ENCODE assay signal across 16 cellular contexts in genomic region chr18:63604791-63605567, GRCh38. TPM values are rescaled to one million over a fixed set of nuclear protein-coding genes. Genes with fewer than 3 reads are reported as not detected.
A peak's percentile ranks its signal among the peaks of the same experiment; 100 is the strongest.
DNase-seq lines count a peak whose midpoint lies in the region; ATAC-seq, FAIRE-seq and TF ChIP-seq lines count a peak whose summit lies in the region.
"Had no signal": no experiment of that assay in that cellular context is flagged by ENCODE, and none has a peak within 500 bp of the region (broad histone marks: within the 10 kb centered on the region; RNA-seq: fewer than 3 reads in every experiment).

No MANE protein-coding gene starts in this region.

- ATAC-seq in natural killer cell treated with Interleukin-12 subunit alpha and Interleukin-12 subunit beta and Interleukin-15 and Interleukin-18, amount 100 ng/mL, for 72 hours = no peak
- ATAC-seq in GM19467 (IDR thresholded peaks at IDR 0.05; ENCODE audit: unreplicated experiment) = no peak

- no peaks in the 10 kb centered on the region for H3K36me3 Mint-ChIP-seq in natural killer cell treated with Interleukin-12 subunit alpha and Interleukin-12 subunit beta and Interleukin-15 and Interleukin-18, amount 100 ng/mL, for 72 hours
- H3K36me3 Mint-ChIP-seq: memory B cell had no signal

- no peak overlapping the region for H3K4me3 Mint-ChIP-seq in natural killer cell treated with Interleukin-12 subunit alpha and Interleukin-12 subunit beta and Interleukin-15 and Interleukin-18, amount 100 ng/mL, for 72 hours
- H3K4me3 Mint-ChIP-seq: memory B cell had no signal

- no peak overlapping the region for H3K27ac ChIP-seq in coronary artery
- H3K27ac ChIP-seq: cardiac muscle cell had no signal

- TF ChIP-seq CTCF in epithelial cell of esophagus (IDR thresholded peaks at IDR 0.05; ENCODE audit: insufficient read depth, low read depth, low read length, missing control alignments) = no peak
- no peak for TF ChIP-seq CTCF in coronary artery (IDR thresholded peaks at IDR 0.05)

- DNase-seq in SHP77 (lab: John Stamatoyannopoulos, UW) (peak; percentile 9 to 10), SHP77 treated with DMSO at 0.1 percent for 48 hours (lab: John Stamatoyannopoulos, UW) (no peak), NCI-H510A (lab: John Stamatoyannopoulos, UW) (peak; percentile 92), epithelial cell of esophagus (ENCODE audit: low read depth) (peak; percentile 98), urothelium cell line (ENCODE audit: low spot score) (peak; percentile 7), coronary artery (ENCODE audit: low spot score) (no peak)
- DNase-seq in natural killer cell treated with Interleukin-12 subunit alpha and Interleukin-12 subunit beta and Interleukin-15 and Interleukin-18, amount 100 ng/mL, for 72 hours (ENCODE audit: low spot score) = no peak
- DNase-seq: activated naive CD4-positive, alpha-beta T cell; NCI-H2227 treated with DMSO at 0.1 percent for 48 hours; nucleus accumbens; Right ventricle myocardium superior had no signal

- no peak overlapping the region for H3K4me3 ChIP-seq in epithelial cell of esophagus (ENCODE audit: low read length)
- H3K4me3 ChIP-seq in coronary artery = no peak overlapping the region
- H3K4me3 ChIP-seq: cardiac muscle cell had no signal

- peaks cover 12 to 25% of the 10 kb centered on the region in 2 donors for H3K27me3 Mint-ChIP-seq in natural killer cell treated with Interleukin-12 subunit alpha and Interleukin-12 subunit beta and Interleukin-15 and Interleukin-18, amount 100 ng/mL, for 72 hours
- H3K27me3 Mint-ChIP-seq: memory B cell had no signal

- H3K27ac Mint-ChIP-seq in natural killer cell treated with Interleukin-12 subunit alpha and Interleukin-12 subunit beta and Interleukin-15 and Interleukin-18, amount 100 ng/mL, for 72 hours = no peak overlapping the region
- H3K27ac Mint-ChIP-seq: memory B cell had no signal

- no peak for FAIRE-seq in urothelium cell line (lab: Jason Lieb, UNC)
- FAIRE-seq: A204.1 had no signal

- H3K9me3 Mint-ChIP-seq in natural killer cell treated with Interleukin-12 subunit alpha and Interleukin-12 subunit beta and Interleukin-15 and Interleukin-18, amount 100 ng/mL, for 72 hours = no peaks in the 10 kb centered on the region

- peaks cover 0 to 4% of the 10 kb centered on the region in 2 donors for H3K4me1 Mint-ChIP-seq in natural killer cell treated with Interleukin-12 subunit alpha and Interleukin-12 subunit beta and Interleukin-15 and Interleukin-18, amount 100 ng/mL, for 72 hours (ENCODE audit: low read depth in 2 of 2)
- H3K4me1 Mint-ChIP-seq: memory B cell had no signal

RNA-seq across cellular contexts. Expression of gene SERPINB13, which starts 17.8 kb away (rescaled TPM):
- total RNA-seq in natural killer cell treated with Interleukin-12 subunit alpha and Interleukin-12 subunit beta and Interleukin-15 and Interleukin-18, amount 100 ng/mL, for 72 hours = not detected
- total RNA-seq: activated CD8-positive, alpha-beta memory T cell treated with anti-CD3 and anti-CD28 coated beads for 36 hours; cardiac muscle cell; Right ventricle myocardium superior had no signal

RNA-seq across cellular contexts. Expression of gene SERPINB4, which starts 39.1 kb away (rescaled TPM):
- not detected for total RNA-seq in natural killer cell treated with Interleukin-12 subunit alpha and Interleukin-12 subunit beta and Interleukin-15 and Interleukin-18, amount 100 ng/mL, for 72 hours
- total RNA-seq: activated CD8-positive, alpha-beta memory T cell treated with anti-CD3 and anti-CD28 coated beads for 36 hours; cardiac muscle cell; Right ventricle myocardium superior had no signal

RNA-seq across cellular contexts. Expression of gene SERPINB3, which starts 56.7 kb away (rescaled TPM):
- not detected for total RNA-seq in natural killer cell treated with Interleukin-12 subunit alpha and Interleukin-12 subunit beta and Interleukin-15 and Interleukin-18, amount 100 ng/mL, for 72 hours
- total RNA-seq: activated CD8-positive, alpha-beta memory T cell treated with anti-CD3 and anti-CD28 coated beads for 36 hours; cardiac muscle cell; Right ventricle myocardium superior had no signal

Comparison
In these comparisons a context has a peak if more than half of its experiments do, and no peak if none do; other contexts are left out.
1. DNase-seq: peak in SHP77 (2 of 2), NCI-H510A (single experiment), epithelial cell of esophagus (single experiment) and urothelium cell line (single experiment); none in SHP77 treated with DMSO at 0.1 percent for 48 hours (single experiment), natural killer cell treated with Interleukin-12 subunit alpha and Interleukin-12 subunit beta and Interleukin-15 and Interleukin-18, amount 100 ng/mL, for 72 hours (single experiment) and coronary artery (single experiment).